8 cellular contexts compared by ENCODE assay signal in the genomic region with DNA sequence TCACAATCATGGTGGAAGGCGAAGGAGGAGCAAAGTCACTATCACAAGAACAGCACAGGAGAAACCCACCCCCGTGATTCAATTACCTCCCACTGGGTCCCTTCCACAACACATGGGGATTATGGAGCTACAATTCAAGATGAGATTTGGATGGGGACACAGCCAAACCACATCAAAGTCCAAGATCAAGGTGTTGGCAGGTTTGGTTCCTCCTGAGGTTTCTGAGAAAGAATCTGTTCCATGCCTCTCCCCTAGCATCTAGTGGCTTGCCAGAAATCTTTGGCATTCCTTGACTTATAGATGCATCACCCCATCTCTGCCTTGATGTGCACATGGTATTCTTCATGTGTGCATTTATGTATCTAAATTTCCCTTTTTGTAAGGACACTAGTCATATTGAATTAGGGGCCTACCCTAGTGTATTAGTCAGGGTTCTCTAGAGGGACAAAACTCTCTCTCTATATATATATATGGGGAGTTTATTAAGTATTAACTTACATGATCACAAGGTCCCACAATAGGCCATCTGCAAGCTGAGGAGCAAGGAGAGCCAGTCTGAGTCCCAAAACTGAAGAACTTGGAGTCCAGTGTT. TPM values are rescaled to one million over a fixed set of nuclear protein-coding genes. Genes with fewer than 3 reads are reported as not detected.
DNase-seq lines count a peak whose midpoint lies in the region; ATAC-seq and TF ChIP-seq lines count a peak whose summit lies in the region.
"Not testable (repeated sequence)": the region's sequence is repeated elsewhere in the genome, so short reads cannot be mapped to it uniquely, and the experiment has no call there.

No MANE protein-coding gene starts in this region.

- not testable (repeated sequence) for TF ChIP-seq CTCF in Calu3 (IDR thresholded peaks at IDR 0.05; ENCODE audit: unreplicated experiment); choroid plexus epithelial cell (conservative IDR thresholded peaks at IDR 0.05; ENCODE audit: low read depth, low read length)

- not testable (repeated sequence) for H3K4me3 ChIP-seq in choroid plexus epithelial cell (ENCODE audit: low read depth, low read length)

- not testable (repeated sequence) for H3K27me3 Mint-ChIP-seq in Calu3 (ENCODE audit: unreplicated experiment); activated CD4-positive, alpha-beta T cell treated with anti-CD3 and anti-CD28 coated beads, Interleukin-2, amount 10 ng/mL, durations not matched to agents 24 days and 14 days; activated T-helper 17 cell treated with anti-CD3 and anti-CD28 coated beads, Interleukin-2, amount 50 U/mL, for 72 hours; activated naive CD8-positive, alpha-beta T cell treated with anti-CD3 and anti-CD28 coated beads, Interleukin-2, amount 50 U/mL, for 24 hours; natural killer cell treated with Interleukin-12 subunit alpha and Interleukin-12 subunit beta and Interleukin-15 and Interleukin-18, amount 100 ng/mL, for 72 hours; stimulated activated naive CD8-positive, alpha-beta T cell treated with anti-CD3 and anti-CD28 coated beads, Interleukin-15, amount 100 ng/mL, for 72 hours

- H3K27ac Mint-ChIP-seq in Calu3 (ENCODE audit: unreplicated experiment); activated CD4-positive, alpha-beta T cell treated with anti-CD3 and anti-CD28 coated beads, Interleukin-2, amount 10 ng/mL, durations not matched to agents 24 days and 14 days; activated T-helper 17 cell treated with anti-CD3 and anti-CD28 coated beads, Interleukin-2, amount 50 U/mL, for 72 hours; stimulated activated naive CD8-positive, alpha-beta T cell treated with anti-CD3 and anti-CD28 coated beads, Interleukin-15, amount 100 ng/mL, for 72 hours: not testable (repeated sequence)
- peak overlapping the region; percentile 53 for H3K27ac Mint-ChIP-seq in activated naive CD8-positive, alpha-beta T cell treated with anti-CD3 and anti-CD28 coated beads, Interleukin-2, amount 50 U/mL, for 24 hours
- peak overlapping the region; percentile 8 to 81 for H3K27ac Mint-ChIP-seq in natural killer cell treated with Interleukin-12 subunit alpha and Interleukin-12 subunit beta and Interleukin-15 and Interleukin-18, amount 100 ng/mL, for 72 hours

- DNase-seq in Calu3; activated naive CD8-positive, alpha-beta T cell treated with anti-CD3 and anti-CD28 coated beads, Interleukin-2, amount 50 U/mL, for 24 hours; natural killer cell treated with Interleukin-12 subunit alpha and Interleukin-12 subunit beta and Interleukin-15 and Interleukin-18, amount 100 ng/mL, for 72 hours (ENCODE audit: low spot score); stimulated activated naive CD8-positive, alpha-beta T cell treated with anti-CD3 and anti-CD28 coated beads, Interleukin-15, amount 100 ng/mL, for 72 hours: not testable (repeated sequence)
- DNase-seq in RPMI7951 (ENCODE audit: low read depth) (peak; percentile 30), choroid plexus epithelial cell (ENCODE audit: low read depth) (peak; percentile 57)
- peak; percentile 62 for DNase-seq in activated CD4-positive, alpha-beta T cell treated with anti-CD3 and anti-CD28 coated beads, Interleukin-2, amount 10 ng/mL, durations not matched to agents 24 days and 14 days

- intact Hi-C loops in Calu3 (cut with micrococcal nuclease; ENCODE audit: unreplicated experiment): not testable (repeated sequence)
- intact Hi-C loops in activated CD4-positive, alpha-beta T cell treated with anti-CD3 and anti-CD28 coated beads, Interleukin-2, amount 10 ng/mL, durations not matched to agents 24 days and 14 days (cut with micrococcal nuclease): loop anchor here (1.0 to 5.0 kb wide), 5 partner anchors 20 to 262 kb away; no protein-coding TSS in a partner anchor

- peaks cover 35% of the 10 kb centered on the region for H3K4me1 Mint-ChIP-seq in Calu3 (ENCODE audit: low read depth, unreplicated experiment)
- H3K4me1 Mint-ChIP-seq in activated CD4-positive, alpha-beta T cell treated with anti-CD3 and anti-CD28 coated beads, Interleukin-2, amount 10 ng/mL, durations not matched to agents 24 days and 14 days: peaks cover 51% of the 10 kb centered on the region
- H3K4me1 Mint-ChIP-seq in activated T-helper 17 cell treated with anti-CD3 and anti-CD28 coated beads, Interleukin-2, amount 50 U/mL, for 72 hours: peaks cover 35% of the 10 kb centered on the region
- H3K4me1 Mint-ChIP-seq in activated naive CD8-positive, alpha-beta T cell treated with anti-CD3 and anti-CD28 coated beads, Interleukin-2, amount 50 U/mL, for 24 hours: peaks cover 68% of the 10 kb centered on the region
- H3K4me1 Mint-ChIP-seq in natural killer cell treated with Interleukin-12 subunit alpha and Interleukin-12 subunit beta and Interleukin-15 and Interleukin-18, amount 100 ng/mL, for 72 hours (ENCODE audit: low read depth in 2 of 2): peaks cover 49 to 68% of the 10 kb centered on the region in 2 donors
- peaks cover 73% of the 10 kb centered on the region for H3K4me1 Mint-ChIP-seq in stimulated activated naive CD8-positive, alpha-beta T cell treated with anti-CD3 and anti-CD28 coated beads, Interleukin-15, amount 100 ng/mL, for 72 hours

- not testable (repeated sequence) for H3K36me3 Mint-ChIP-seq in Calu3 (ENCODE audit: insufficient read depth, unreplicated experiment); activated CD4-positive, alpha-beta T cell treated with anti-CD3 and anti-CD28 coated beads, Interleukin-2, amount 10 ng/mL, durations not matched to agents 24 days and 14 days (ENCODE audit: low read depth); activated T-helper 17 cell treated with anti-CD3 and anti-CD28 coated beads, Interleukin-2, amount 50 U/mL, for 72 hours (ENCODE audit: low read depth); activated naive CD8-positive, alpha-beta T cell treated with anti-CD3 and anti-CD28 coated beads, Interleukin-2, amount 50 U/mL, for 24 hours (ENCODE audit: low read depth); natural killer cell treated with Interleukin-12 subunit alpha and Interleukin-12 subunit beta and Interleukin-15 and Interleukin-18, amount 100 ng/mL, for 72 hours

- peak; percentile 47 for ATAC-seq in activated T-helper 17 cell treated with anti-CD3 and anti-CD28 coated beads, Interleukin-2, amount 50 U/mL, for 72 hours (replicated peaks)
- ATAC-seq in activated naive CD8-positive, alpha-beta T cell treated with anti-CD3 and anti-CD28 coated beads, Interleukin-2, amount 50 U/mL, for 24 hours: peak; percentile 38
- not testable (repeated sequence) for ATAC-seq in natural killer cell treated with Interleukin-12 subunit alpha and Interleukin-12 subunit beta and Interleukin-15 and Interleukin-18, amount 100 ng/mL, for 72 hours
- peak; percentile 51 for ATAC-seq in stimulated activated naive CD8-positive, alpha-beta T cell treated with anti-CD3 and anti-CD28 coated beads, Interleukin-15, amount 100 ng/mL, for 72 hours

- H3K4me3 Mint-ChIP-seq in Calu3 (ENCODE audit: low read depth, unreplicated experiment); activated CD4-positive, alpha-beta T cell treated with anti-CD3 and anti-CD28 coated beads, Interleukin-2, amount 10 ng/mL, durations not matched to agents 24 days and 14 days; activated T-helper 17 cell treated with anti-CD3 and anti-CD28 coated beads, Interleukin-2, amount 50 U/mL, for 72 hours; activated naive CD8-positive, alpha-beta T cell treated with anti-CD3 and anti-CD28 coated beads, Interleukin-2, amount 50 U/mL, for 24 hours; natural killer cell treated with Interleukin-12 subunit alpha and Interleukin-12 subunit beta and Interleukin-15 and Interleukin-18, amount 100 ng/mL, for 72 hours; stimulated activated naive CD8-positive, alpha-beta T cell treated with anti-CD3 and anti-CD28 coated beads, Interleukin-15, amount 100 ng/mL, for 72 hours: not testable (repeated sequence)

- H3K9me3 Mint-ChIP-seq in Calu3 (ENCODE audit: low read depth, unreplicated experiment); activated CD4-positive, alpha-beta T cell treated with anti-CD3 and anti-CD28 coated beads, Interleukin-2, amount 10 ng/mL, durations not matched to agents 24 days and 14 days; activated T-helper 17 cell treated with anti-CD3 and anti-CD28 coated beads, Interleukin-2, amount 50 U/mL, for 72 hours; activated naive CD8-positive, alpha-beta T cell treated with anti-CD3 and anti-CD28 coated beads, Interleukin-2, amount 50 U/mL, for 24 hours; natural killer cell treated with Interleukin-12 subunit alpha and Interleukin-12 subunit beta and Interleukin-15 and Interleukin-18, amount 100 ng/mL, for 72 hours; stimulated activated naive CD8-positive, alpha-beta T cell treated with anti-CD3 and anti-CD28 coated beads, Interleukin-15, amount 100 ng/mL, for 72 hours: not testable (repeated sequence)

- TSS peak; percentile 51 for BruUV-seq in Calu3 (replicated peaks; lab: Mats Ljungman, UMichigan)

- CTCF ChIA-PET in Calu3 (lab: Charles Lee): not testable (repeated sequence)

RNA-seq across cellular contexts. Expression of a gene that starts 42.8 kb away (rescaled TPM):
- total RNA-seq in Calu3 (2022): 18.9 and 20.2 TPM in 2 replicates
- 47.7 and 74.6 TPM in 2 replicates for total RNA-seq in RPMI7951 (2014; rRNA removed; shearing (Covaris generic))
- 1.6 and 2.2 TPM in 2 replicates for total RNA-seq in activated CD4-positive, alpha-beta T cell treated with anti-CD3 and anti-CD28 coated beads, Interleukin-2, amount 10 ng/mL, durations not matched to agents 24 days and 14 days
- total RNA-seq in activated T-helper 17 cell treated with anti-CD3 and anti-CD28 coated beads, Interleukin-2, amount 50 U/mL, for 72 hours: 10 to 100 TPM in 1 of 2 donors, 1 to 10 TPM in 1; 3.1 to 14.9 TPM
- total RNA-seq in natural killer cell treated with Interleukin-12 subunit alpha and Interleukin-12 subunit beta and Interleukin-15 and Interleukin-18, amount 100 ng/mL, for 72 hours: 100 to 1,000 TPM; 129 to 136 TPM

RNA-seq across cellular contexts. Expression of a gene that starts 42.8 kb away (rescaled TPM):
- 24.6 and 26.4 TPM in 2 replicates for total RNA-seq in Calu3 (2022)
- 30.6 and 33.4 TPM in 2 replicates for total RNA-seq in RPMI7951 (2014; rRNA removed; shearing (Covaris generic))
- total RNA-seq in activated CD4-positive, alpha-beta T cell treated with anti-CD3 and anti-CD28 coated beads, Interleukin-2, amount 10 ng/mL, durations not matched to agents 24 days and 14 days: 20.0 and 21.2 TPM in 2 replicates
- total RNA-seq in activated T-helper 17 cell treated with anti-CD3 and anti-CD28 coated beads, Interleukin-2, amount 50 U/mL, for 72 hours: 10 to 100 TPM; 22.9 to 35.0 TPM
- total RNA-seq in natural killer cell treated with Interleukin-12 subunit alpha and Interleukin-12 subunit beta and Interleukin-15 and Interleukin-18, amount 100 ng/mL, for 72 hours: 100 to 1,000 TPM in 1 of 2 donors, 10 to 100 TPM in 1; 71.4 to 122 TPM
